9 cellular contexts compared by ENCODE assay signal in genomic region chr10:118800920-118801319, GRCh38. TPM values are rescaled to one million over a fixed set of nuclear protein-coding genes. Genes with fewer than 3 reads are reported as not detected.
DNase-seq lines count a peak whose midpoint lies in the region; ATAC-seq and TF ChIP-seq lines count a peak whose summit lies in the region.
"Had no signal": no experiment of that assay in that cellular context is flagged by ENCODE, and none has a peak within 500 bp of the region (broad histone marks: within the 10 kb centered on the region; RNA-seq: fewer than 3 reads in every experiment).

No MANE protein-coding gene starts in this region.

- peaks cover 11% of the 10 kb centered on the region for H3K27me3 Mint-ChIP-seq in activated CD4-positive, alpha-beta memory T cell treated with anti-CD3 and anti-CD28 coated beads for 36 hours
- peaks cover 32% of the 10 kb centered on the region for H3K27me3 Mint-ChIP-seq in activated CD4-positive, alpha-beta memory T cell treated with anti-CD3 and anti-CD28 coated beads, Interleukin-2, amount 10 ng/mL, durations not matched to agents 7 days and 5 days

- no peak overlapping the region for H3K27ac Mint-ChIP-seq in activated CD4-positive, alpha-beta memory T cell treated with anti-CD3 and anti-CD28 coated beads for 36 hours
- no peak overlapping the region for H3K27ac Mint-ChIP-seq in activated CD4-positive, alpha-beta memory T cell treated with anti-CD3 and anti-CD28 coated beads, Interleukin-2, amount 10 ng/mL, durations not matched to agents 7 days and 5 days

- no peak overlapping the region for H3K9ac ChIP-seq in SK-N-SH

- H3K4me3 Mint-ChIP-seq in activated CD4-positive, alpha-beta memory T cell treated with anti-CD3 and anti-CD28 coated beads for 36 hours, result no peak overlapping the region
- H3K4me3 Mint-ChIP-seq in activated CD4-positive, alpha-beta memory T cell treated with anti-CD3 and anti-CD28 coated beads, Interleukin-2, amount 10 ng/mL, durations not matched to agents 7 days and 5 days, result no peak overlapping the region

- H3K4me1 Mint-ChIP-seq in activated CD4-positive, alpha-beta memory T cell treated with anti-CD3 and anti-CD28 coated beads for 36 hours (ENCODE audit: low read depth), result no peaks in the 10 kb centered on the region
- H3K4me1 Mint-ChIP-seq in activated CD4-positive, alpha-beta memory T cell treated with anti-CD3 and anti-CD28 coated beads, Interleukin-2, amount 10 ng/mL, durations not matched to agents 7 days and 5 days, result no peaks in the 10 kb centered on the region

- H2AFZ ChIP-seq in SK-N-SH (ENCODE audit: low read depth), result no peak overlapping the region

- POLR2A ChIA-PET in activated CD4-positive, alpha-beta memory T cell treated with anti-CD3 and anti-CD28 coated beads for 36 hours (lab: Charles Lee), result no interaction called here
- POLR2A ChIA-PET in activated CD4-positive, alpha-beta memory T cell treated with anti-CD3 and anti-CD28 coated beads, Interleukin-2, amount 10 ng/mL, durations not matched to agents 7 days and 5 days (lab: Charles Lee), result no interaction called here
- POLR2A ChIA-PET in SK-N-SH (lab: Yijun Ruan, JAX), result no interaction called here

- peak; percentile 22 for DNase-seq in activated CD4-positive, alpha-beta memory T cell treated with anti-CD3 and anti-CD28 coated beads for 36 hours
- no peak for DNase-seq in activated CD4-positive, alpha-beta memory T cell treated with anti-CD3 and anti-CD28 coated beads, Interleukin-2, amount 10 ng/mL, durations not matched to agents 7 days and 5 days
- DNase-seq in SK-N-SH (peak; percentile 68), heart right ventricle (peak in 1 of 2 donors; percentile 41), tibial nerve (ENCODE audit: low spot score in 2 of 2) (peak in 1 of 2 donors; percentile 20), NCI-H2107 treated with DMSO at 0.1 percent for 48 hours (lab: John Stamatoyannopoulos, UW; ENCODE audit: unreplicated experiment) (no peak), G401 (ENCODE audit: low spot score) (no peak)

- no peaks in the 10 kb centered on the region for H4K20me1 ChIP-seq in SK-N-SH (ENCODE audit: insufficient read depth)

- H3K9me3 Mint-ChIP-seq in activated CD4-positive, alpha-beta memory T cell treated with anti-CD3 and anti-CD28 coated beads for 36 hours, result peaks cover 3% of the 10 kb centered on the region
- H3K9me3 Mint-ChIP-seq in activated CD4-positive, alpha-beta memory T cell treated with anti-CD3 and anti-CD28 coated beads, Interleukin-2, amount 10 ng/mL, durations not matched to agents 7 days and 5 days, result no peaks in the 10 kb centered on the region

- H3K27ac ChIP-seq in SK-N-SH (ENCODE audit: low read depth in 2 of 2, low read length in 1 of 2) (no peak overlapping the region), heart right ventricle (no peak overlapping the region), tibial nerve (no peak overlapping the region)
- H3K27ac ChIP-seq: SK-N-MC had no signal

- H3F3A ChIP-seq in SK-N-SH (replicated peaks; ENCODE audit: insufficient read depth), result no peaks in the 10 kb centered on the region

- in situ Hi-C loops in G401 (cut with HindIII; ENCODE audit: low sequenced_read_pairs), result no loop called here

- H3K4me1 ChIP-seq in SK-N-SH (ENCODE audit: control insufficient read depth in 1 of 2, insufficient read depth in 2 of 2, low read depth in 1 of 2, low read length in 1 of 2) (no peaks in the 10 kb centered on the region; a peak in 1 of 4 replicates), heart right ventricle (no peaks in the 10 kb centered on the region), tibial nerve (no peaks in the 10 kb centered on the region)

- H3K36me3 ChIP-seq in SK-N-SH (replicated peaks in 1 of 2; ENCODE audit: control insufficient read depth in 1 of 2, insufficient read depth in 2 of 2, low read length in 1 of 2) (no peaks in the 10 kb centered on the region), heart right ventricle (no peaks in the 10 kb centered on the region), tibial nerve (no peaks in the 10 kb centered on the region)

- TF ChIP-seq POLR2A in tibial nerve (IDR thresholded peaks at IDR 0.05), result no peak

- H3K4me3 ChIP-seq in SK-N-SH (ENCODE audit: low read depth in 2 of 2, low read length in 1 of 2) (no peak overlapping the region), heart right ventricle (no peak overlapping the region), tibial nerve (no peak overlapping the region)
- H3K4me3 ChIP-seq: SK-N-MC had no signal

- WGBS in SK-N-SH (ENCODE audit: low lambda C conversion rate), result 47% methylated on average over 4 of the region's 4 CpGs
- WGBS in heart right ventricle, 2 donors, result 71 to 73% methylated on average over 4 of the region's 4 CpGs
- WGBS in tibial nerve, 2 donors, result 77 to 80% methylated on average over 4 of the region's 4 CpGs

- no peak overlapping the region for H3K4me2 ChIP-seq in SK-N-SH

- H3K9me2 ChIP-seq in SK-N-SH, result no peaks in the 10 kb centered on the region

- TF ChIP-seq EP300 in SK-N-SH (IDR thresholded peaks at IDR 0.05; ENCODE audit: borderline replicate concordance in 1 of 2, low read depth in 1 of 2, low read length in 1 of 2), result no peak
- TF ChIP-seq EP300 in tibial nerve (IDR thresholded peaks at IDR 0.05), result no peak

- CTCF ChIA-PET in activated CD4-positive, alpha-beta memory T cell treated with anti-CD3 and anti-CD28 coated beads for 36 hours (lab: Charles Lee), result interaction anchor here (2.1 kb wide), 1 partner anchor 232 kb away, joined by 9 read pairs; no protein-coding TSS in a partner anchor
- CTCF ChIA-PET in activated CD4-positive, alpha-beta memory T cell treated with anti-CD3 and anti-CD28 coated beads, Interleukin-2, amount 10 ng/mL, durations not matched to agents 7 days and 5 days (lab: Charles Lee), result no interaction called here
- CTCF ChIA-PET in SK-N-SH (lab: Yijun Ruan, JAX), result interaction anchor here (0.9 to 5.4 kb wide), 18 partner anchors 8 to 470 kb away, joined by 3 to 55 read pairs (median 5); partner anchors contain the start of genes CACUL1 and NANOS1

- TF ChIP-seq RAD21 in SK-N-SH (IDR thresholded peaks at IDR 0.05; ENCODE audit: low read length), result peak; percentile 88

- H3K27me3 ChIP-seq in SK-N-SH (ENCODE audit: insufficient read depth) (no peaks in the 10 kb centered on the region), heart right ventricle (peaks cover 0 to 17% (median 0%) of the 10 kb centered on the region in 7 donors), tibial nerve (no peaks in the 10 kb centered on the region)

- H3K9me3 ChIP-seq in SK-N-SH, result no peaks in the 10 kb centered on the region
- peaks cover 0 to 6% (median 0%) of the 10 kb centered on the region in 11 donors for H3K9me3 ChIP-seq in heart right ventricle
- H3K9me3 ChIP-seq in tibial nerve, result no peaks in the 10 kb centered on the region

- H3K79me2 ChIP-seq in SK-N-SH (ENCODE audit: insufficient read depth), result no peaks in the 10 kb centered on the region

- ATAC-seq in heart right ventricle, result peak in 7 of 8 donors; percentile 49 to 86 (median 73)
- ATAC-seq in HG02610 (IDR thresholded peaks at IDR 0.05; ENCODE audit: unreplicated experiment), result no peak

- no peaks in the 10 kb centered on the region for H3K36me3 Mint-ChIP-seq in activated CD4-positive, alpha-beta memory T cell treated with anti-CD3 and anti-CD28 coated beads for 36 hours
- no peaks in the 10 kb centered on the region for H3K36me3 Mint-ChIP-seq in activated CD4-positive, alpha-beta memory T cell treated with anti-CD3 and anti-CD28 coated beads, Interleukin-2, amount 10 ng/mL, durations not matched to agents 7 days and 5 days (ENCODE audit: low read depth)

- TF ChIP-seq CTCF in SK-N-SH (IDR thresholded peaks at IDR 0.05) (peak; percentile 46), heart right ventricle (IDR thresholded peaks at IDR 0.05) (peak; percentile 7 to 64 (median 53)), tibial nerve (IDR thresholded peaks at IDR 0.05) (peak; percentile 13 to 40 (median 23))

- intact Hi-C loops in activated CD4-positive, alpha-beta memory T cell treated with anti-CD3 and anti-CD28 coated beads for 36 hours (cut with micrococcal nuclease), result loop anchor here (1.0 kb wide), 1 partner anchor 233 kb away; no protein-coding TSS in a partner anchor
- intact Hi-C loops in heart right ventricle (cut with DNase I), result loop anchor here in 9 of 10 donors (2.0 to 10.0 kb wide), 4 partner anchors 232 to 236 kb away; no protein-coding TSS in a partner anchor

TF ChIP-seq in SK-N-SH, 30 proteins besides CTCF, POLR2A, EP300 and RAD21:
- TF ChIP-seq JUND (IDR thresholded peaks at IDR 0.05) (no peak), GATA2 (CRISPR knock-in tag; IDR thresholded peaks at IDR 0.05) (peak; percentile 28; the same call in 1 of the 2 replicates), SMC3 (IDR thresholded peaks at IDR 0.05; ENCODE audit: low read depth, low read length) (peak; percentile 66)

RNA-seq across cellular contexts. Expression of gene CACUL1, which starts 46.1 kb away (rescaled TPM):
- 10 to 100 TPM; 24.0 to 24.4 TPM for total RNA-seq in activated CD4-positive, alpha-beta memory T cell treated with anti-CD3 and anti-CD28 coated beads for 36 hours
- 10 to 100 TPM; 25.8 to 27.9 TPM for total RNA-seq in activated CD4-positive, alpha-beta memory T cell treated with anti-CD3 and anti-CD28 coated beads, Interleukin-2, amount 10 ng/mL, durations not matched to agents 7 days and 5 days
- polyA plus RNA-seq in SK-N-SH (2012; rRNA removed), result 2.6 and 3.9 TPM in 2 replicates
- 3.9 and 4.2 TPM in 2 replicates for polyA plus RNA-seq in SK-N-SH (2012; cell fraction: cytosol; rRNA removed)
- polyA plus RNA-seq in SK-N-SH (2012; cell fraction: nucleus; rRNA removed), result 5.3 and 6.9 TPM in 2 replicates
- total RNA-seq in heart right ventricle, result 10 to 100 TPM; 19.5 to 32.6 (median 25.2) TPM
- polyA plus RNA-seq in heart right ventricle, result 1 to 10 TPM; 4.9 to 7.3 TPM
- 10 to 100 TPM; 24.0 to 45.7 (median 26.4) TPM for total RNA-seq in tibial nerve
- 41.2 and 46.2 TPM in 2 replicates for total RNA-seq in G401 (2014; rRNA removed; shearing (Covaris generic))

Comparison
In these comparisons a context has a peak if more than half of its experiments do, and no peak if none do; other contexts are left out.
1. DNase-seq: peak in activated CD4-positive, alpha-beta memory T cell treated with anti-CD3 and anti-CD28 coated beads for 36 hours (single experiment) and SK-N-SH (single experiment); none in activated CD4-positive, alpha-beta memory T cell treated with anti-CD3 and anti-CD28 coated beads, Interleukin-2, amount 10 ng/mL, durations not matched to agents 7 days and 5 days (single experiment), NCI-H2107 treated with DMSO at 0.1 percent for 48 hours (single experiment) and G401 (single experiment).
2. Peak in every context shown above with its lines, with median percentiles within 50 percentile points of each other: CTCF ChIP-seq.